ENCODE assay signal across 26 cellular contexts in the genomic region with DNA sequence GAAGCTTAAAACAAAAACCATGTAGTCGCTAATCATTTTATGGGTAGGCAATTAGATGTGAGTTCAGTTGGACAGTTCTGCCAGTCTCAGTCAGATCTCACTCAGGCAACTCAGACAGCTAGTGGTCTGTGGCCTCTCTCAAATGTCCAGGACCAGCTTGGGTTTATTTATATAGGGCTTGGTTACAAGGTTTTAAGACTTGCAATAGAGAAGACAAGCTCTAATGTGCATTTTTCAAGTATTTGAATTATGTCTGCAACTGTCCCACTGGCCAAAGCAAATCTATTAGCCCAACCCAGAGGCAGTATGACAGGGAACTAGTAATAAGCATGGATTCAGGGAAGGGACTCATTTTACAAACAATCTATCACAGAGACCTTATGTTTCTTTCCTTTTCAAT.
"Had no signal": no experiment of that assay in that cellular context is flagged by ENCODE, and none has a peak within 500 bp of the region (broad histone marks: within the 10 kb centered on the region; RNA-seq: fewer than 3 reads in every experiment).

No MANE protein-coding gene starts in this region.

- H3K4me2 ChIP-seq: PC-9 had no signal

- H3K9me3 ChIP-seq: ascending aorta had no signal

- H3K4me3 ChIP-seq: ascending aorta, cardiac muscle cell, PC-9, SK-N-MC had no signal

- DNase-seq: activated CD4-positive, alpha-beta T cell treated with anti-CD3 and anti-CD28 coated beads, Interleukin-2, amount 10 ng/mL, durations not matched to agents 24 days and 14 days; activated CD4-positive, alpha-beta T cell treated with anti-CD3 and anti-CD28 coated beads, Interleukin-2, amount 50 U/mL, for 48 hours; activated CD8-positive, alpha-beta T cell treated with anti-CD3 and anti-CD28 coated beads, Interleukin-2, amount 10 ng/mL, durations not matched to agents 7 days and 5 days; activated gamma-delta T cell; activated naive CD4-positive, alpha-beta T cell treated with Interleukin-2 at 50 U/mL for 16 hours; activated naive CD8-positive, alpha-beta T cell treated with anti-CD3 and anti-CD28 coated beads, Interleukin-2, amount 10 ng/mL, durations not matched to agents 7 days and 5 days; activated T-cell treated with anti-CD3 and anti-CD28 coated beads, Interleukin-2, amount 50 U/mL, for 24 hours; amygdala; Kasumi-1; KG1; MM.1S; MV-4-11; NCI-H1092; NCI-H1436 treated with DMSO at 0.1 percent for 48 hours; NCI-H1694 treated with DMSO at 0.1 percent for 48 hours; NCI-H2029; NCI-H2107; NCI-H226; NCI-H446 treated with DMSO at 0.1 percent for 48 hours; NCI-H524; PC-9 had no signal

- H3K27me3 ChIP-seq: ascending aorta, cardiac muscle cell had no signal

- H3K36me3 ChIP-seq: ascending aorta, cardiac muscle cell had no signal

- H3K4me1 ChIP-seq: ascending aorta had no signal

- ATAC-seq: activated CD8-positive, alpha-beta T cell treated with anti-CD3 and anti-CD28 coated beads, Interleukin-2, amount 10 ng/mL, durations not matched to agents 7 days and 5 days; Right ventricle myocardium inferior had no signal

- H2AFZ ChIP-seq: PC-9 had no signal

- H3K27ac ChIP-seq: ascending aorta, cardiac muscle cell, PC-9, RWPE1, SK-N-MC had no signal
